25 cellular contexts compared by ENCODE assay signal in genomic region chr1:113987259-113987658, GRCh38.
"Had no signal": no experiment of that assay in that cellular context is flagged by ENCODE, and none has a peak within 500 bp of the region (broad histone marks: within the 10 kb centered on the region; RNA-seq: fewer than 3 reads in every experiment).

No MANE protein-coding gene starts in this region.

- H3K27me3 Mint-ChIP-seq: activated B cell treated with CpG ODN at 0.5 μM for 24 hours; activated CD8-positive, alpha-beta T cell treated with anti-CD3 and anti-CD28 coated beads for 36 hours; activated T-helper 17 cell treated with anti-CD3 and anti-CD28 coated beads, Interleukin-2, amount 50 U/mL, for 72 hours; T-helper 17 cell had no signal

- H3K27ac Mint-ChIP-seq: activated B cell treated with CpG ODN at 0.5 μM for 24 hours; activated CD8-positive, alpha-beta T cell treated with anti-CD3 and anti-CD28 coated beads for 36 hours; activated naive CD8-positive, alpha-beta T cell; activated T-helper 17 cell treated with anti-CD3 and anti-CD28 coated beads, Interleukin-2, amount 50 U/mL, for 72 hours; T-helper 17 cell; T-helper 2 cell treated with Interferon-gamma antibody and Interleukin-4, amounts not matched to agents 5 μg/mL and 100 μg/mL, for 36 hours had no signal

- H3K36me3 ChIP-seq: brain microvascular endothelial cell, WERI-Rb-1 had no signal

- H3K9me3 Mint-ChIP-seq: activated B cell treated with CpG ODN at 0.5 μM for 24 hours; activated T-cell treated with anti-CD3 and anti-CD28 coated beads, Interleukin-2, amount 50 U/mL, for 4 hours; activated T-helper 17 cell treated with anti-CD3 and anti-CD28 coated beads, Interleukin-2, amount 50 U/mL, for 72 hours; central memory CD8-positive, alpha-beta T cell had no signal

- H3K4me1 Mint-ChIP-seq: activated T-helper 17 cell treated with anti-CD3 and anti-CD28 coated beads, Interleukin-2, amount 50 U/mL, for 72 hours; central memory CD8-positive, alpha-beta T cell had no signal

- DNase-seq: activated B cell treated with CpG ODN at 0.5 μM for 24 hours; activated CD4-positive, alpha-beta T cell treated with anti-CD3 and anti-CD28 coated beads for 48 hours; activated CD4-positive, alpha-beta T cell treated with anti-CD3 and anti-CD28 coated beads, Interleukin-2, amount 50 U/mL, for 1 hour; activated CD4-positive, alpha-beta T cell treated with anti-CD3 and anti-CD28 coated beads, Interleukin-2, amount 50 U/mL, for 48 hours; activated CD8-positive, alpha-beta memory T cell treated with anti-CD3 and anti-CD28 coated beads for 24 hours; activated CD8-positive, alpha-beta T cell treated with anti-CD3 and anti-CD28 coated beads for 36 hours; activated effector memory CD4-positive, alpha-beta T cell treated with Interleukin-2 at 50 U/mL for 16 hours; activated gamma-delta T cell treated with Interleukin-2 at 50 U/mL for 16 hours; activated naive CD4-positive, alpha-beta T cell treated with anti-CD3 and anti-CD28 coated beads, Interleukin-2, amount 50 U/mL, for 16 hours; activated naive CD4-positive, alpha-beta T cell treated with Interleukin-2 at 50 U/mL for 16 hours; activated T-cell treated with anti-CD3 and anti-CD28 coated beads, Interleukin-2, amount 50 U/mL, for 4 hours; amniotic stem cell; anterior cingulate cortex; brain microvascular endothelial cell; cortex of kidney; effector CD8-positive, alpha-beta T cell; foreskin fibroblast; T-helper 1 cell; T-helper 17 cell; T1000; WERI-Rb-1 had no signal

- H3K27ac ChIP-seq: brain microvascular endothelial cell, WERI-Rb-1 had no signal

- H3K4me3 Mint-ChIP-seq: activated B cell treated with CpG ODN at 0.5 μM for 24 hours; activated CD8-positive, alpha-beta T cell treated with anti-CD3 and anti-CD28 coated beads for 36 hours; activated naive CD8-positive, alpha-beta T cell; activated T-cell treated with anti-CD3 and anti-CD28 coated beads, Interleukin-2, amount 50 U/mL, for 4 hours; activated T-helper 17 cell treated with anti-CD3 and anti-CD28 coated beads, Interleukin-2, amount 50 U/mL, for 72 hours; central memory CD8-positive, alpha-beta T cell; T-helper 17 cell; T-helper 2 cell treated with Interferon-gamma antibody and Interleukin-4, amounts not matched to agents 5 μg/mL and 100 μg/mL, for 36 hours had no signal

- H3K27me3 ChIP-seq: brain microvascular endothelial cell had no signal

- H3K36me3 Mint-ChIP-seq: activated naive CD8-positive, alpha-beta T cell had no signal
